19 cellular contexts compared by ENCODE assay signal in the genomic region with DNA sequence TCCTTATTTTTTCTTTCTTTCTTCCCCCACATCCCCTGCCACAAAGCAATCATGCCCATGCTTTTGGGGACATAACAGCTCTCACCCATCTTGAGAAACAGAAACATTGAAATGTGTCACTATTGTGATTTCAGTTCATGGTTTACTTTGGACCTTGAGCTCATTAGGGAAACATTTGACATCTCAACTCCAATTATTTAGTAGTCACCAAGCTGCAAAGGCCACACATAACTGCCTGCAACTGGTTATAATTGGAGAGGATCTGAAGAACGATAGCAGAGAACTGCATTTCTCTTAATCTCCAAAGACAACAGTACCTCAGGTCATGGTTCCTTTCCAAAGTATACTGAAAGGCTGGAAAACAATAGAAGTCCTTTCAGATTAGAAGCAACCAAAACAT.
A peak's percentile ranks its signal among the peaks of the same experiment; 100 is the strongest.
DNase-seq lines count a peak whose midpoint lies in the region; ATAC-seq and TF ChIP-seq lines count a peak whose summit lies in the region.
"Had no signal": no experiment of that assay in that cellular context is flagged by ENCODE, and none has a peak within 500 bp of the region (broad histone marks: within the 10 kb centered on the region; RNA-seq: fewer than 3 reads in every experiment).

No MANE protein-coding gene starts in this region.

- no peak overlapping the region for H3K4me3 Mint-ChIP-seq in activated CD8-positive, alpha-beta T cell treated with anti-CD3 and anti-CD28 coated beads for 36 hours
- H3K4me3 Mint-ChIP-seq: activated CD8-positive, alpha-beta T cell treated with anti-CD3 and anti-CD28 coated beads, Interleukin-2, amount 10 ng/mL, durations not matched to agents 7 days and 5 days; activated naive CD8-positive, alpha-beta T cell treated with anti-CD3 and anti-CD28 coated beads for 36 hours; CD4-positive, CD25-positive, alpha-beta regulatory T cell; WTC11 had no signal

- H3K27ac Mint-ChIP-seq in activated CD8-positive, alpha-beta T cell treated with anti-CD3 and anti-CD28 coated beads for 36 hours: no peak overlapping the region
- H3K27ac Mint-ChIP-seq: activated CD8-positive, alpha-beta T cell treated with anti-CD3 and anti-CD28 coated beads, Interleukin-2, amount 10 ng/mL, durations not matched to agents 7 days and 5 days; activated naive CD8-positive, alpha-beta T cell treated with anti-CD3 and anti-CD28 coated beads for 36 hours; CD4-positive, CD25-positive, alpha-beta regulatory T cell; WTC11 had no signal

- CTCF ChIA-PET in activated CD8-positive, alpha-beta T cell treated with anti-CD3 and anti-CD28 coated beads for 36 hours (lab: Charles Lee): no interaction called here

- H3K27ac ChIP-seq in epithelial cell of prostate: peak overlapping the region; percentile 70
- H3K27ac ChIP-seq: ovary had no signal

- ATAC-seq in sciatic nerve: peak; percentile 93
- no peak for ATAC-seq in activated CD8-positive, alpha-beta T cell treated with anti-CD3 and anti-CD28 coated beads for 36 hours
- ATAC-seq: activated CD8-positive, alpha-beta T cell treated with anti-CD3 and anti-CD28 coated beads, Interleukin-2, amount 10 ng/mL, durations not matched to agents 7 days and 5 days; foreskin keratinocyte; left colon; WTC11 had no signal

- intact Hi-C loops in sciatic nerve (cut with DNase I): no loop called here
- intact Hi-C loops in activated CD8-positive, alpha-beta T cell treated with anti-CD3 and anti-CD28 coated beads for 36 hours (cut with micrococcal nuclease): no loop called here

- H3K4me1 Mint-ChIP-seq in activated CD8-positive, alpha-beta T cell treated with anti-CD3 and anti-CD28 coated beads for 36 hours (ENCODE audit: low read depth): no peaks in the 10 kb centered on the region
- H3K4me1 Mint-ChIP-seq: activated naive CD8-positive, alpha-beta T cell treated with anti-CD3 and anti-CD28 coated beads for 36 hours; CD4-positive, CD25-positive, alpha-beta regulatory T cell had no signal

- POLR2A ChIA-PET in activated CD8-positive, alpha-beta T cell treated with anti-CD3 and anti-CD28 coated beads for 36 hours (lab: Charles Lee): no interaction called here

- H3K36me3 Mint-ChIP-seq in activated CD8-positive, alpha-beta T cell treated with anti-CD3 and anti-CD28 coated beads for 36 hours (ENCODE audit: low read depth): no peaks in the 10 kb centered on the region
- H3K36me3 Mint-ChIP-seq: activated naive CD8-positive, alpha-beta T cell treated with anti-CD3 and anti-CD28 coated beads for 36 hours; CD4-positive, CD25-positive, alpha-beta regulatory T cell; WTC11 had no signal

- no peaks in the 10 kb centered on the region for H3K27me3 Mint-ChIP-seq in activated CD8-positive, alpha-beta T cell treated with anti-CD3 and anti-CD28 coated beads for 36 hours
- H3K27me3 Mint-ChIP-seq: activated naive CD8-positive, alpha-beta T cell treated with anti-CD3 and anti-CD28 coated beads for 36 hours; CD4-positive, CD25-positive, alpha-beta regulatory T cell had no signal

- H3K9me3 Mint-ChIP-seq in activated CD8-positive, alpha-beta T cell treated with anti-CD3 and anti-CD28 coated beads for 36 hours: no peaks in the 10 kb centered on the region
- H3K9me3 Mint-ChIP-seq: activated naive CD8-positive, alpha-beta T cell treated with anti-CD3 and anti-CD28 coated beads for 36 hours; WTC11 had no signal

- TF ChIP-seq CTCF in activated CD8-positive, alpha-beta T cell treated with anti-CD3 and anti-CD28 coated beads for 36 hours (IDR thresholded peaks at IDR 0.05): no peak

- DNase-seq in NCI-H2029 (lab: John Stamatoyannopoulos, UW) (peak; percentile 20), NCI-H2029 treated with DMSO at 0.1 percent for 48 hours (lab: John Stamatoyannopoulos, UW) (no peak), epithelial cell of prostate (ENCODE audit: low read depth, low spot score) (no peak), sciatic nerve (ENCODE audit: low spot score) (no peak), superior temporal gyrus (ENCODE audit: extremely low spot score) (no peak), islet precursor cell (no peak)
- DNase-seq in activated CD8-positive, alpha-beta T cell treated with anti-CD3 and anti-CD28 coated beads for 36 hours: no peak
- DNase-seq: activated CD8-positive, alpha-beta T cell treated with anti-CD3 and anti-CD28 coated beads, Interleukin-2, amount 10 ng/mL, durations not matched to agents 7 days and 5 days; activated naive CD8-positive, alpha-beta T cell treated with anti-CD3 and anti-CD28 coated beads for 36 hours; activated T-cell treated with anti-CD3 and anti-CD28 coated beads, Interleukin-2, amount 50 U/mL, for 48 hours; CD4-positive, CD25-positive, alpha-beta regulatory T cell; cerebellar nuclear complex; GOT3; left colon; NCI-H2227 treated with DMSO at 0.1 percent for 48 hours; ovary had no signal

TF ChIP-seq in PFSK-1, 5 proteins besides CTCF, POLR2A, EP300 and RAD21:
- peak; percentile 27; the same call in 1 of the 2 replicates for TF ChIP-seq POLR2AphosphoS5 (IDR thresholded peaks at IDR 0.05; ENCODE audit: low read depth, low read length)
- TF ChIP-seq TAF1 (IDR thresholded peaks at IDR 0.05; ENCODE audit: borderline replicate concordance, insufficient read depth, low read length): 0 out of 2 replicates have a peak, but pooled peaks have one; percentile 21
- TF ChIP-seq FOXP2 (optimal IDR thresholded peaks at IDR 0.05; ENCODE audit: borderline replicate concordance, extremely low read depth, extremely low read length, insufficient read depth): no peak
- TF ChIP-seq SIN3A (IDR thresholded peaks at IDR 0.05; ENCODE audit: borderline replicate concordance, insufficient read depth, low read length): no peak
- TF ChIP-seq, protein P1, sequence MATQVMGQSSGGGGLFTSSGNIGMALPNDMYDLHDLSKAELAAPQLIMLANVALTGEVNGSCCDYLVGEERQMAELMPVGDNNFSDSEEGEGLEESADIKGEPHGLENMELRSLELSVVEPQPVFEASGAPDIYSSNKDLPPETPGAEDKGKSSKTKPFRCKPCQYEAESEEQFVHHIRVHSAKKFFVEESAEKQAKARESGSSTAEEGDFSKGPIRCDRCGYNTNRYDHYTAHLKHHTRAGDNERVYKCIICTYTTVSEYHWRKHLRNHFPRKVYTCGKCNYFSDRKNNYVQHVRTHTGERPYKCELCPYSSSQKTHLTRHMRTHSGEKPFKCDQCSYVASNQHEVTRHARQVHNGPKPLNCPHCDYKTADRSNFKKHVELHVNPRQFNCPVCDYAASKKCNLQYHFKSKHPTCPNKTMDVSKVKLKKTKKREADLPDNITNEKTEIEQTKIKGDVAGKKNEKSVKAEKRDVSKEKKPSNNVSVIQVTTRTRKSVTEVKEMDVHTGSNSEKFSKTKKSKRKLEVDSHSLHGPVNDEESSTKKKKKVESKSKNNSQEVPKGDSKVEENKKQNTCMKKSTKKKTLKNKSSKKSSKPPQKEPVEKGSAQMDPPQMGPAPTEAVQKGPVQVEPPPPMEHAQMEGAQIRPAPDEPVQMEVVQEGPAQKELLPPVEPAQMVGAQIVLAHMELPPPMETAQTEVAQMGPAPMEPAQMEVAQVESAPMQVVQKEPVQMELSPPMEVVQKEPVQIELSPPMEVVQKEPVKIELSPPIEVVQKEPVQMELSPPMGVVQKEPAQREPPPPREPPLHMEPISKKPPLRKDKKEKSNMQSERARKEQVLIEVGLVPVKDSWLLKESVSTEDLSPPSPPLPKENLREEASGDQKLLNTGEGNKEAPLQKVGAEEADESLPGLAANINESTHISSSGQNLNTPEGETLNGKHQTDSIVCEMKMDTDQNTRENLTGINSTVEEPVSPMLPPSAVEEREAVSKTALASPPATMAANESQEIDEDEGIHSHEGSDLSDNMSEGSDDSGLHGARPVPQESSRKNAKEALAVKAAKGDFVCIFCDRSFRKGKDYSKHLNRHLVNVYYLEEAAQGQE (IDR thresholded peaks at IDR 0.05; ENCODE audit: insufficient read depth in 1 of 2, low read depth in 2 of 2, low read length in 2 of 2): no peak
